In the genomic region with DNA sequence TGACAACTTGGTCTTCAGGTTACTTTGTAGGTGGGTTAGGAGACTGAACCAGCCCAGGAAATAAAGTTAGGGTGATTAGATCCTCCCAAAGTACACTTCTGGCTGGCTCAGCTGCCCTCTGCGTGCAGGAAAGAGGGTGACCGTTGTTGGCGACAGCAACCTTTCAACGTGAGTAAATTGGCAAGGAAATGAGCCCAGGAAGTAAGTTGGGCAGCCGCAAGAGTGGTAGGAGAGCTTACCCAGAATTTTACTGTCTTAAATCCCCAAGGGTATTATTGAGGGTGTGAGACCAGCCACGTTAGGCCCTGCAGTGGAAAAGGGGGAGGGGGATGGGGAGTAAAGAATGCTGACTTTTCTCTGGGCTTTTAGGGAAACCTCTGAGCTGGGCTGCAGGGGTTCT, we compare ENCODE assay signal across 8 cellular contexts. TPM values are rescaled to one million over a fixed set of nuclear protein-coding genes. Genes with fewer than 3 reads are reported as not detected.
DNase-seq lines count a peak whose midpoint lies in the region; ATAC-seq and TF ChIP-seq lines count a peak whose summit lies in the region.

No MANE protein-coding gene starts in this region.

- H3F3A ChIP-seq in PC-3 (ENCODE audit: low read length, unreplicated experiment): no peaks in the 10 kb centered on the region

- ATAC-seq in PC-3: peak; percentile 23
- peak; percentile 2 to 24 (median 3) for ATAC-seq in natural killer cell

- WGBS in testis, 2 donors: 17 to 24% methylated on average over 6 of the region's 6 CpGs

- peaks cover 36 to 72% (median 46%) of the 10 kb centered on the region in 4 donors for H3K4me1 Mint-ChIP-seq in CD4-positive, alpha-beta memory T cell
- peaks cover 36% of the 10 kb centered on the region for H3K4me1 Mint-ChIP-seq in activated naive CD8-positive, alpha-beta T cell (ENCODE audit: low read depth)
- H3K4me1 Mint-ChIP-seq in natural killer cell: peaks cover 61 to 67% of the 10 kb centered on the region in 2 donors

- no peak for TF ChIP-seq POLR2A in vagina (IDR thresholded peaks at IDR 0.05)
- TF ChIP-seq POLR2A in testis (IDR thresholded peaks at IDR 0.05): no peak

- H3K9me3 Mint-ChIP-seq in CD4-positive, alpha-beta memory T cell: no peaks in the 10 kb centered on the region
- no peaks in the 10 kb centered on the region for H3K9me3 Mint-ChIP-seq in activated naive CD8-positive, alpha-beta T cell (ENCODE audit: low read depth)
- H3K9me3 Mint-ChIP-seq in natural killer cell: no peaks in the 10 kb centered on the region

- CTCF ChIA-PET in CD4-positive, alpha-beta memory T cell (lab: Charles Lee; ENCODE audit: partially characterized antibody): interaction anchor here (0.8 to 13.9 kb wide), 15 partner anchors 13 to 152 kb away, joined by 3 to 135 read pairs (median 4); no protein-coding TSS in a partner anchor
- CTCF ChIA-PET in PC-3 (lab: Charles Lee): interaction anchor here (0.6 kb wide), 1 partner anchor 322 kb away, joined by 3 read pairs; a partner anchor contains a TSS

- no peaks in the 10 kb centered on the region for H3K9me3 ChIP-seq in CD4-positive, alpha-beta memory T cell (ENCODE audit: control insufficient read depth in 1 of 2, low read length in 2 of 2)
- no peaks in the 10 kb centered on the region for H3K9me3 ChIP-seq in PC-3 (ENCODE audit: low read length)
- no peaks in the 10 kb centered on the region for H3K9me3 ChIP-seq in vagina
- H3K9me3 ChIP-seq in testis: no peaks in the 10 kb centered on the region

- H3K4me3 Mint-ChIP-seq in CD4-positive, alpha-beta memory T cell: peak overlapping the region; percentile 91 to 100 (median 98)
- peak overlapping the region; percentile 92 for H3K4me3 Mint-ChIP-seq in activated naive CD8-positive, alpha-beta T cell
- peak overlapping the region; percentile 96 for H3K4me3 Mint-ChIP-seq in natural killer cell

- H3K9ac ChIP-seq in PC-3 (ENCODE audit: low read length): peak overlapping the region; percentile 63; the same call in 1 of the 2 replicates

- no peaks in the 10 kb centered on the region for H3K9me2 ChIP-seq in PC-3 (replicated peaks; ENCODE audit: low read length)

- POLR2A ChIA-PET in CD4-positive, alpha-beta memory T cell (lab: Charles Lee; ENCODE audit: partially characterized antibody): interaction anchor here (0.8 to 12.2 kb wide), 27 partner anchors 10 to 853 kb away, joined by 3 to 493 read pairs (median 5); a partner anchor contains a TSS
- POLR2A ChIA-PET in PC-3 (lab: Charles Lee; ENCODE audit: unreplicated experiment): interaction anchor here (0.6 kb wide), 2 partner anchors 16 to 322 kb away, joined by 3 read pairs; no protein-coding TSS in a partner anchor

- H3K27ac Mint-ChIP-seq in CD4-positive, alpha-beta memory T cell: peak overlapping the region; percentile 94 to 99 (median 98)
- H3K27ac Mint-ChIP-seq in activated naive CD8-positive, alpha-beta T cell: peak overlapping the region; percentile 29
- H3K27ac Mint-ChIP-seq in natural killer cell: peak overlapping the region; percentile 94 to 98

- H2AFZ ChIP-seq in PC-3 (ENCODE audit: low read length): peak overlapping the region; percentile 81

- H3K36me3 ChIP-seq in CD4-positive, alpha-beta memory T cell (ENCODE audit: insufficient read depth, low read length): no peaks in the 10 kb centered on the region
- H3K36me3 ChIP-seq in PC-3 (ENCODE audit: low read depth, low read length): no peaks in the 10 kb centered on the region
- H3K36me3 ChIP-seq in vagina: no peaks in the 10 kb centered on the region
- no peaks in the 10 kb centered on the region for H3K36me3 ChIP-seq in testis (ENCODE audit: low read depth, missing control alignments)

- DNase-seq in CD4-positive, alpha-beta memory T cell: peak; percentile 65 to 79 (median 70)
- DNase-seq in PC-3 (peak; percentile 71), natural killer cell (peak; percentile 43), vagina (ENCODE audit: extremely low spot score in 2 of 2) (peak in 1 of 2 donors; percentile 52), NCI-H2029 (lab: John Stamatoyannopoulos, UW) (no peak), testis (no peak), NCI-H1436 treated with DMSO at 0.1 percent for 48 hours (lab: John Stamatoyannopoulos, UW) (no peak)

- no TSS peak for BruUV-seq in PC-3 (replicated peaks; lab: Mats Ljungman, UMichigan)

- no peaks in the 10 kb centered on the region for H3K27me3 Mint-ChIP-seq in CD4-positive, alpha-beta memory T cell
- peaks cover 2% of the 10 kb centered on the region for H3K27me3 Mint-ChIP-seq in activated naive CD8-positive, alpha-beta T cell
- peaks cover 3 to 7% of the 10 kb centered on the region in 2 donors for H3K27me3 Mint-ChIP-seq in natural killer cell (ENCODE audit: low read depth in 2 of 2)

- TF ChIP-seq CTCF in PC-3 (conservative IDR thresholded peaks at IDR 0.05; ENCODE audit: low read depth, low read length) (no peak), natural killer cell (IDR thresholded peaks at IDR 0.05) (no peak), vagina (IDR thresholded peaks at IDR 0.05) (no peak), testis (IDR thresholded peaks at IDR 0.05) (no peak)

- peaks cover 25 to 41% of the 10 kb centered on the region in 2 donors for H3K36me3 Mint-ChIP-seq in CD4-positive, alpha-beta memory T cell
- peaks cover 2% of the 10 kb centered on the region for H3K36me3 Mint-ChIP-seq in activated naive CD8-positive, alpha-beta T cell
- H3K36me3 Mint-ChIP-seq in natural killer cell: no peaks in the 10 kb centered on the region

- peak overlapping the region; percentile 90 for H3K4me2 ChIP-seq in PC-3 (ENCODE audit: low read length)

- H3K79me2 ChIP-seq in PC-3 (ENCODE audit: low read length): 0 out of 2 replicates have a peak, but pooled peaks cover 3% of the 10 kb centered on the region

- H3K27ac ChIP-seq in CD4-positive, alpha-beta memory T cell (ENCODE audit: low read depth, low read length): peak overlapping the region; percentile 92
- H3K27ac ChIP-seq in PC-3 (ENCODE audit: low read length) (peak overlapping the region; percentile 29; the same call in 1 of the 2 replicates), vagina (peak overlapping the region; percentile 83), testis (no peak overlapping the region)

- H3K4me3 ChIP-seq in CD4-positive, alpha-beta memory T cell (ENCODE audit: low read length in 2 of 2): peak overlapping the region; percentile 93
- peak overlapping the region; percentile 97 for H3K4me3 ChIP-seq in PC-3 (ENCODE audit: low read length)
- H3K4me3 ChIP-seq in vagina: peak overlapping the region; percentile 86 to 94
- H3K4me3 ChIP-seq in testis: peak overlapping the region in 1 of 2 donors; percentile 77

- no peaks in the 10 kb centered on the region for H4K20me1 ChIP-seq in PC-3 (ENCODE audit: low read length)

- intact Hi-C loops in CD4-positive, alpha-beta memory T cell (cut with micrococcal nuclease): loop anchor here (1.0 to 10.0 kb wide), 6 partner anchors 51 to 1535 kb away; a partner anchor contains a TSS
- intact Hi-C loops in PC-3 (cut with micrococcal nuclease) (loop anchor here (1.0 to 10.0 kb wide), 5 partner anchors 70 to 317 kb away; a partner anchor contains a TSS), natural killer cell (cut with micrococcal nuclease) (loop anchor here (1.0 to 5.0 kb wide), 3 partner anchors 8 to 240 kb away; a partner anchor contains a TSS), vagina (cut with DNase I) (no loop called here), testis (cut with DNase I; ENCODE audit: low total_unique reads) (no loop called here)

- no peaks in the 10 kb centered on the region for H3K27me3 ChIP-seq in CD4-positive, alpha-beta memory T cell (ENCODE audit: insufficient read depth, low read length)
- H3K27me3 ChIP-seq in PC-3 (ENCODE audit: low read length) (no peaks in the 10 kb centered on the region), vagina (no peaks in the 10 kb centered on the region), testis (no peaks in the 10 kb centered on the region)

- H3K4me1 ChIP-seq in CD4-positive, alpha-beta memory T cell (ENCODE audit: insufficient read depth, low read length): peaks cover 58% of the 10 kb centered on the region
- H3K4me1 ChIP-seq in PC-3 (ENCODE audit: insufficient read depth, low read length) (peaks cover 16% of the 10 kb centered on the region), vagina (peaks cover 26% of the 10 kb centered on the region), testis (peaks cover 22% of the 10 kb centered on the region)

RNA-seq across cellular contexts. Expression of a gene that starts 1.6 kb away (rescaled TPM):
- total RNA-seq in CD4-positive, alpha-beta memory T cell: 10 to 100 TPM; 13.9 to 14.8 TPM
- 10 to 100 TPM in 1 of 2 donors, 1 to 10 TPM in 1; 5.3 to 43.0 TPM for polyA plus RNA-seq in CD4-positive, alpha-beta memory T cell
- total RNA-seq in PC-3 (2014; rRNA removed): 2.2 and 2.4 TPM in 2 replicates
- 100 to 1,000 TPM in 1 of 3 donors, 10 to 100 TPM in 2; 80.6 to 109 (median 90.9) TPM for total RNA-seq in natural killer cell
- 4.2 TPM for total RNA-seq in vagina
- 10 to 100 TPM; 38.4 to 67.3 TPM for total RNA-seq in testis
- polyA plus RNA-seq in testis (ENCODE audit: insufficient read depth, low read depth, low replicate concordance): 72.4 TPM

Comparison
In these comparisons a context has a peak if more than half of its experiments do, and no peak if none do; other contexts are left out.
1. DNase-seq: peak in CD4-positive, alpha-beta memory T cell (5 of 5), PC-3 (single experiment) and natural killer cell (single experiment); none in NCI-H2029 (single experiment), testis (single experiment) and NCI-H1436 treated with DMSO at 0.1 percent for 48 hours (single experiment).
2. H3K27ac ChIP-seq: peak in CD4-positive, alpha-beta memory T cell (single experiment), PC-3 (single experiment) and vagina (single experiment); none in testis (0 of 2).
3. H3K27ac Mint-ChIP-seq: peak in every context shown above with its lines; median percentile 98 in CD4-positive, alpha-beta memory T cell; 96 in natural killer cell; 29 in activated naive CD8-positive, alpha-beta T cell.
4. intact Hi-C loops: an anchor here in CD4-positive, alpha-beta memory T cell (1.0 to 10.0 kb wide), PC-3 (1.0 to 10.0 kb wide) and natural killer cell (1.0 to 5.0 kb wide); none called in vagina and testis.
5. Peak in every context shown above with its lines, with median percentiles within 50 percentile points of each other: H3K4me3 Mint-ChIP-seq.